1 cellular context compared by ENCODE assay signal in the genomic region with DNA sequence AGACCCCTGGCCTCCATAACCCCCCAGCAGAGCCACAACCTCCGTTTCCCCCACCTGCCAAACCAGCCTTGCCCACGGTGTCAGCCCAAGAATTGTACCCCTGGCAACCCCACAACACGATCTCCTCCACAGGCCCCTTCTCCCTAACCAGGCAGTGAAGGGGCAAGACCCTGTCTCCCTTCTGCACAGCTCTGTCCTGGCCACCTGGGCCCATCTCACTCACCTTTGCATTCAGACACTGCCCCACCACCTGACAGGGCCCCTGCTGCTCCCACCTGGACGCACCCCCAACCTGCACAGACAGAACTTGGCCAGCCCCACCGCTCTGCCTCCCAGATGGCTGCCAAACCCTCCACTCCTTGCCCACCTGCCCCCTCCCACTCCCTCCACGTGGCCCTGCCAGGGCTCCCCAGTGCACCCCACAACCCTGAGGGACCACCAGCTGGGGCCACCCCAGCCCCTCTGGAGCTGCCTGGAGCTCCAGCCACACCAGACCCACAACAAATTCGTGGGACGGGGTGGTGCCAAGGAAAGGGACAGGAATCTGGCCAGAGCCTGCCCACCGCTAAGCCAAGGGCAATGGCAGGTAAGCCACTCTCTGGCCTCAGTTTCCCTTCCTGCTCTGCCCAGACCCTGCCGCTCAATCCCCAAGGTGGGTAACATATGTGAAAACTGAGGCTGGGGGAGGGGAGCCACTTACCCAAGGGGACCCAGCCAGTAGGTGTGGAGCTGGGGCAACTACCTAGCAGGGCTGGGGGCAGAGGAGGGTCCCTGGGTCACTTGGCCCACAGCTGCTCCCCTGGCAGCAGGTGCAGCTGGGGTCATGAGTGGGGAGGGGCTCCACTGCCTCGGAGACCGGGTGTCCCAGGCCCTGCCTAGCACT.
TF ChIP-seq lines count a peak whose summit lies in the region.

No MANE protein-coding gene starts in this region.

TF ChIP-seq in HepG2, 621 proteins besides CTCF, POLR2A, EP300 and RAD21:
- TF ChIP-seq, protein P1, sequence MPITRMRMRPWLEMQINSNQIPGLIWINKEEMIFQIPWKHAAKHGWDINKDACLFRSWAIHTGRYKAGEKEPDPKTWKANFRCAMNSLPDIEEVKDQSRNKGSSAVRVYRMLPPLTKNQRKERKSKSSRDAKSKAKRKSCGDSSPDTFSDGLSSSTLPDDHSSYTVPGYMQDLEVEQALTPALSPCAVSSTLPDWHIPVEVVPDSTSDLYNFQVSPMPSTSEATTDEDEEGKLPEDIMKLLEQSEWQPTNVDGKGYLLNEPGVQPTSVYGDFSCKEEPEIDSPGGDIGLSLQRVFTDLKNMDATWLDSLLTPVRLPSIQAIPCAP (CRISPR knock-in tag; IDR thresholded peaks at IDR 0.05; ENCODE audit: low read depth) = no peak
- TF ChIP-seq SIN3B (IDR thresholded peaks at IDR 0.05; ENCODE audit: low read length) (no peak), ZMYM3 (CRISPR knock-in tag; IDR thresholded peaks at IDR 0.05) (no peak), ZNF274 (CRISPR knock-in tag; IDR thresholded peaks at IDR 0.05) (no peak), ZNF460 (CRISPR knock-in tag; IDR thresholded peaks at IDR 0.05; ENCODE audit: borderline replicate concordance) (no peak), DR1 (CRISPR knock-in tag; IDR thresholded peaks at IDR 0.05) (no peak), ZNF432 (CRISPR knock-in tag; IDR thresholded peaks at IDR 0.05; ENCODE audit: borderline replicate concordance) (no peak), KLF16 (CRISPR knock-in tag; IDR thresholded peaks at IDR 0.05) (no peak), NCOA1 (CRISPR knock-in tag; IDR thresholded peaks at IDR 0.05) (no peak), ZSCAN30 (CRISPR knock-in tag; IDR thresholded peaks at IDR 0.05) (no peak), SCMH1 (CRISPR knock-in tag; IDR thresholded peaks at IDR 0.05; ENCODE audit: borderline replicate concordance) (no peak), YEATS2 (CRISPR knock-in tag; IDR thresholded peaks at IDR 0.05; ENCODE audit: borderline replicate concordance) (no peak), ZSCAN21 (CRISPR knock-in tag; IDR thresholded peaks at IDR 0.05; ENCODE audit: borderline replicate concordance) (no peak), ZBTB38 (CRISPR knock-in tag; IDR thresholded peaks at IDR 0.05) (no peak)
- TF ChIP-seq, protein P2, sequence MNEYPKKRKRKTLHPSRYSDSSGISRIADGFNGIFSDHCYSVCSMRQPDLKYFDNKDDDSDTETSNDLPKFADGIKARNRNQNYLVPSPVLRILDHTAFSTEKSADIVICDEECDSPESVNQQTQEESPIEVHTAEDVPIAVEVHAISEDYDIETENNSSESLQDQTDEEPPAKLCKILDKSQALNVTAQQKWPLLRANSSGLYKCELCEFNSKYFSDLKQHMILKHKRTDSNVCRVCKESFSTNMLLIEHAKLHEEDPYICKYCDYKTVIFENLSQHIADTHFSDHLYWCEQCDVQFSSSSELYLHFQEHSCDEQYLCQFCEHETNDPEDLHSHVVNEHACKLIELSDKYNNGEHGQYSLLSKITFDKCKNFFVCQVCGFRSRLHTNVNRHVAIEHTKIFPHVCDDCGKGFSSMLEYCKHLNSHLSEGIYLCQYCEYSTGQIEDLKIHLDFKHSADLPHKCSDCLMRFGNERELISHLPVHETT (CRISPR knock-in tag; conservative IDR thresholded peaks at IDR 0.05) = no peak
- TF ChIP-seq, protein P3, sequence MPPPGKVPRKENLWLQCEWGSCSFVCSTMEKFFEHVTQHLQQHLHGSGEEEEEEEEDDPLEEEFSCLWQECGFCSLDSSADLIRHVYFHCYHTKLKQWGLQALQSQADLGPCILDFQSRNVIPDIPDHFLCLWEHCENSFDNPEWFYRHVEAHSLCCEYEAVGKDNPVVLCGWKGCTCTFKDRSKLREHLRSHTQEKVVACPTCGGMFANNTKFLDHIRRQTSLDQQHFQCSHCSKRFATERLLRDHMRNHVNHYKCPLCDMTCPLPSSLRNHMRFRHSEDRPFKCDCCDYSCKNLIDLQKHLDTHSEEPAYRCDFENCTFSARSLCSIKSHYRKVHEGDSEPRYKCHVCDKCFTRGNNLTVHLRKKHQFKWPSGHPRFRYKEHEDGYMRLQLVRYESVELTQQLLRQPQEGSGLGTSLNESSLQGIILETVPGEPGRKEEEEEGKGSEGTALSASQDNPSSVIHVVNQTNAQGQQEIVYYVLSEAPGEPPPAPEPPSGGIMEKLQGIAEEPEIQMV (CRISPR knock-in tag; IDR thresholded peaks at IDR 0.05; ENCODE audit: low read depth) = no peak
